1 cellular context compared by ENCODE assay signal in the genomic region with DNA sequence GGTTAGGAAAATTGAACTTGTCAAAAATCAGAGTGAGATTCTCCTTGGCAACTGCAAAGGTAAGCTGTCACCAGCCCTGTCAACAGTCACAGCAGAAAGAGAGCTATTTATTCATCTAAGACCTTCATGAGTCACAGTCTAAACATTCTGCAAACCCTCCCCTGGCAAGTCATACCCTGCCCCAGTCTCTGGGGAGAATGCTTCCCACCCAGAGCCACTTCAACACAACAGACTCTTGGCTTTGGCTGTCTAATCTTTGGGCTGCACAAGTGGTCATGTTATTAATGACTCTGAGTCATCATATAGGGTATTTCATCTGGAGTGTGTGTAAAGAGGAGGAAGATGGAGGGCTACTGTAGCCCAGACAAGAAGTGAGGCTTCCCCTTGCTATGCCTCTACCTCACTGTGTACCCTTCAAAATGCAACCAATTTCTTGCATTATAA.
TF ChIP-seq lines count a peak whose summit lies in the region.

No MANE protein-coding gene starts in this region.

TF ChIP-seq in GM23338, 12 proteins besides CTCF, POLR2A, EP300 and RAD21 (continued from another document):
- TF ChIP-seq ETS1 (IDR thresholded peaks at IDR 0.05) (no peak), NANOG (IDR thresholded peaks at IDR 0.05; ENCODE audit: borderline replicate concordance) (no peak), POLR2AphosphoS5 (IDR thresholded peaks at IDR 0.05; ENCODE audit: low read depth) (no peak)
